1 cellular context compared by ENCODE assay signal in the genomic region with DNA sequence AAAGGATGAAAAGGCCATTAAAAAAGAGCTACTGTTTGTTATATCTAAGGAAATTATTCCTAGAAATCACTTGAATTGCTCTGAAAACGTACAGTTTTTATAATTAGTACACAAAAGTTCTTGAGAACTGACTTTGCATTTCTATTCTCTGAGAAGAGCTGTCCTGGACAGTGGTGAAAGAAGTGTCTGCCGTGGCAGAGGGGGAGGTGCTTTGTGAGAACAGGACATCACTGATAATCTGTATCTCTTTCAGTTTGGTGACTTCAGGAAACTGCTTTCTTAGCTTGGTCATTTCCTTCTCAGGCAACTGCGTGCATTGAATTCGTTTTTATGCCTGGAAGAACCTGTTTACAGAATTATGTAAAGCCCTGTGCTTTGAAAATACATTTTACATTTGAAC.
TF ChIP-seq lines count a peak whose summit lies in the region.

No MANE protein-coding gene starts in this region.

TF ChIP-seq in K562, 482 proteins besides CTCF, POLR2A, EP300 and RAD21 (continued from another document):
- TF ChIP-seq, protein P1, sequence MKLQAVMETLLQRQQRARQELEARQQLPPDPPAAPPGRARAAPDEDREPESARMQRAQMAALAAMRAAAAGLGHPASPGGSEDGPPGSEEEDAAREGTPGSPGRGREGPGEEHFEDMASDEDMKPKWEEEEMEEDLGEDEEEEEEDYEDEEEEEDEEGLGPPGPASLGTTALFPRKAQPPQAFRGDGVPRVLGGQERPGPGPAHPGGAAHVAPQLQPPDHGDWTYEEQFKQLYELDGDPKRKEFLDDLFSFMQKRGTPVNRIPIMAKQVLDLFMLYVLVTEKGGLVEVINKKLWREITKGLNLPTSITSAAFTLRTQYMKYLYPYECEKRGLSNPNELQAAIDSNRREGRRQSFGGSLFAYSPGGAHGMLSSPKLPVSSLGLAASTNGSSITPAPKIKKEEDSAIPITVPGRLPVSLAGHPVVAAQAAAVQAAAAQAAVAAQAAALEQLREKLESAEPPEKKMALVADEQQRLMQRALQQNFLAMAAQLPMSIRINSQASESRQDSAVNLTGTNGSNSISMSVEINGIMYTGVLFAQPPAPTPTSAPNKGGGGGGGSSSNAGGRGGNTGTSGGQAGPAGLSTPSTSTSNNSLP (IDR thresholded peaks at IDR 0.05; ENCODE audit: borderline replicate concordance, low read depth, low read length): peak; percentile 17; the same call in 1 of the 2 replicates
- TF ChIP-seq, protein P2, sequence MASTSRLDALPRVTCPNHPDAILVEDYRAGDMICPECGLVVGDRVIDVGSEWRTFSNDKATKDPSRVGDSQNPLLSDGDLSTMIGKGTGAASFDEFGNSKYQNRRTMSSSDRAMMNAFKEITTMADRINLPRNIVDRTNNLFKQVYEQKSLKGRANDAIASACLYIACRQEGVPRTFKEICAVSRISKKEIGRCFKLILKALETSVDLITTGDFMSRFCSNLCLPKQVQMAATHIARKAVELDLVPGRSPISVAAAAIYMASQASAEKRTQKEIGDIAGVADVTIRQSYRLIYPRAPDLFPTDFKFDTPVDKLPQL (IDR thresholded peaks at IDR 0.05; ENCODE audit: extremely low read depth, insufficient read length): no peak
- TF ChIP-seq, protein P3, sequence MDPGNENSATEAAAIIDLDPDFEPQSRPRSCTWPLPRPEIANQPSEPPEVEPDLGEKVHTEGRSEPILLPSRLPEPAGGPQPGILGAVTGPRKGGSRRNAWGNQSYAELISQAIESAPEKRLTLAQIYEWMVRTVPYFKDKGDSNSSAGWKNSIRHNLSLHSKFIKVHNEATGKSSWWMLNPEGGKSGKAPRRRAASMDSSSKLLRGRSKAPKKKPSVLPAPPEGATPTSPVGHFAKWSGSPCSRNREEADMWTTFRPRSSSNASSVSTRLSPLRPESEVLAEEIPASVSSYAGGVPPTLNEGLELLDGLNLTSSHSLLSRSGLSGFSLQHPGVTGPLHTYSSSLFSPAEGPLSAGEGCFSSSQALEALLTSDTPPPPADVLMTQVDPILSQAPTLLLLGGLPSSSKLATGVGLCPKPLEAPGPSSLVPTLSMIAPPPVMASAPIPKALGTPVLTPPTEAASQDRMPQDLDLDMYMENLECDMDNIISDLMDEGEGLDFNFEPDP (CRISPR knock-in tag; IDR thresholded peaks at IDR 0.05): no peak
- TF ChIP-seq RNF2 (IDR thresholded peaks at IDR 0.05) (peak; percentile 73), MEIS2 (IDR thresholded peaks at IDR 0.05; ENCODE audit: partially characterized antibody) (peak; percentile 88), CTBP1 (IDR thresholded peaks at IDR 0.05; ENCODE audit: borderline replicate concordance) (peak; percentile 43; the same call in 1 of the 2 replicates), C11orf30 (IDR thresholded peaks at IDR 0.05; ENCODE audit: low read depth) (peak; percentile 51), E2F3 (CRISPR knock-in tag; IDR thresholded peaks at IDR 0.05) (no peak), ZNF778 (CRISPR knock-in tag; IDR thresholded peaks at IDR 0.05) (no peak), NCOR1 (IDR thresholded peaks at IDR 0.05) (peak; percentile 68), MAFK (IDR thresholded peaks at IDR 0.05; ENCODE audit: low read length) (0 out of 2 replicates have a peak, but pooled peaks have one; percentile 26), DPF2 (IDR thresholded peaks at IDR 0.05) (peak; percentile 85), CHCHD3 (CRISPR knock-in tag; IDR thresholded peaks at IDR 0.05) (no peak), TBL1XR1 (IDR thresholded peaks at IDR 0.05; ENCODE audit: low read length in 2 of 2) (peak in 1 of 2 experiments; percentile 80; a peak in 1 of 4 replicates), ZNF124 (CRISPR knock-in tag; IDR thresholded peaks at IDR 0.05) (no peak), HDAC3 (IDR thresholded peaks at IDR 0.05; ENCODE audit: borderline replicate concordance, partially characterized antibody) (peak; percentile 50), NFRKB (IDR thresholded peaks at IDR 0.05; ENCODE audit: low read depth) (no peak), DIDO1 (tag; IDR thresholded peaks at IDR 0.05; ENCODE audit: low read depth) (no peak), KDM1A (IDR thresholded peaks at IDR 0.05) (peak in 1 of 2 experiments; percentile 57; a peak in 1 of 4 replicates), HDAC2 (IDR thresholded peaks at IDR 0.05) (0 out of 2 replicates have a peak, but pooled peaks have one; percentile 43), MTA1 (IDR thresholded peaks at IDR 0.05; ENCODE audit: borderline replicate concordance) (no peak), ZNF589 (CRISPR knock-in tag; IDR thresholded peaks at IDR 0.05; ENCODE audit: low read depth) (no peak), GATA2 (CRISPR knock-in tag; IDR thresholded peaks at IDR 0.05) (no peak), TAL1 (IDR thresholded peaks at IDR 0.05) (peak; percentile 56), MBD2 (IDR thresholded peaks at IDR 0.05; ENCODE audit: borderline replicate concordance, low read depth) (peak; percentile 35; the same call in 1 of the 2 replicates), CBFA2T3 (IDR thresholded peaks at IDR 0.05) (peak; percentile 77), TEAD4 (IDR thresholded peaks at IDR 0.05; ENCODE audit: low read length) (peak; percentile 59), TEAD4 (CRISPR knock-in tag; IDR thresholded peaks at IDR 0.05; ENCODE audit: borderline replicate concordance) (no peak), CREB1 (IDR thresholded peaks at IDR 0.05) (0 out of 2 replicates have a peak, but pooled peaks have one; percentile 21), CREB1 (CRISPR knock-in tag; IDR thresholded peaks at IDR 0.05) (no peak)
- TF ChIP-seq, protein P4, sequence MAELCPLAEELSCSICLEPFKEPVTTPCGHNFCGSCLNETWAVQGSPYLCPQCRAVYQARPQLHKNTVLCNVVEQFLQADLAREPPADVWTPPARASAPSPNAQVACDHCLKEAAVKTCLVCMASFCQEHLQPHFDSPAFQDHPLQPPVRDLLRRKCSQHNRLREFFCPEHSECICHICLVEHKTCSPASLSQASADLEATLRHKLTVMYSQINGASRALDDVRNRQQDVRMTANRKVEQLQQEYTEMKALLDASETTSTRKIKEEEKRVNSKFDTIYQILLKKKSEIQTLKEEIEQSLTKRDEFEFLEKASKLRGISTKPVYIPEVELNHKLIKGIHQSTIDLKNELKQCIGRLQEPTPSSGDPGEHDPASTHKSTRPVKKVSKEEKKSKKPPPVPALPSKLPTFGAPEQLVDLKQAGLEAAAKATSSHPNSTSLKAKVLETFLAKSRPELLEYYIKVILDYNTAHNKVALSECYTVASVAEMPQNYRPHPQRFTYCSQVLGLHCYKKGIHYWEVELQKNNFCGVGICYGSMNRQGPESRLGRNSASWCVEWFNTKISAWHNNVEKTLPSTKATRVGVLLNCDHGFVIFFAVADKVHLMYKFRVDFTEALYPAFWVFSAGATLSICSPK (IDR thresholded peaks at IDR 0.05; ENCODE audit: borderline replicate concordance): no peak
- TF ChIP-seq, protein P5, sequence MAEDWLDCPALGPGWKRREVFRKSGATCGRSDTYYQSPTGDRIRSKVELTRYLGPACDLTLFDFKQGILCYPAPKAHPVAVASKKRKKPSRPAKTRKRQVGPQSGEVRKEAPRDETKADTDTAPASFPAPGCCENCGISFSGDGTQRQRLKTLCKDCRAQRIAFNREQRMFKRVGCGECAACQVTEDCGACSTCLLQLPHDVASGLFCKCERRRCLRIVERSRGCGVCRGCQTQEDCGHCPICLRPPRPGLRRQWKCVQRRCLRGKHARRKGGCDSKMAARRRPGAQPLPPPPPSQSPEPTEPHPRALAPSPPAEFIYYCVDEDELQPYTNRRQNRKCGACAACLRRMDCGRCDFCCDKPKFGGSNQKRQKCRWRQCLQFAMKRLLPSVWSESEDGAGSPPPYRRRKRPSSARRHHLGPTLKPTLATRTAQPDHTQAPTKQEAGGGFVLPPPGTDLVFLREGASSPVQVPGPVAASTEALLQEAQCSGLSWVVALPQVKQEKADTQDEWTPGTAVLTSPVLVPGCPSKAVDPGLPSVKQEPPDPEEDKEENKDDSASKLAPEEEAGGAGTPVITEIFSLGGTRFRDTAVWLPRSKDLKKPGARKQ (CRISPR knock-in tag; IDR thresholded peaks at IDR 0.05): no peak
- TF ChIP-seq, protein P6, sequence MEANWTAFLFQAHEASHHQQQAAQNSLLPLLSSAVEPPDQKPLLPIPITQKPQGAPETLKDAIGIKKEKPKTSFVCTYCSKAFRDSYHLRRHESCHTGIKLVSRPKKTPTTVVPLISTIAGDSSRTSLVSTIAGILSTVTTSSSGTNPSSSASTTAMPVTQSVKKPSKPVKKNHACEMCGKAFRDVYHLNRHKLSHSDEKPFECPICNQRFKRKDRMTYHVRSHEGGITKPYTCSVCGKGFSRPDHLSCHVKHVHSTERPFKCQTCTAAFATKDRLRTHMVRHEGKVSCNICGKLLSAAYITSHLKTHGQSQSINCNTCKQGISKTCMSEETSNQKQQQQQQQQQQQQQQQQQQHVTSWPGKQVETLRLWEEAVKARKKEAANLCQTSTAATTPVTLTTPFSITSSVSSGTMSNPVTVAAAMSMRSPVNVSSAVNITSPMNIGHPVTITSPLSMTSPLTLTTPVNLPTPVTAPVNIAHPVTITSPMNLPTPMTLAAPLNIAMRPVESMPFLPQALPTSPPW (CRISPR knock-in tag; IDR thresholded peaks at IDR 0.05): peak; percentile 18; the same call in 1 of the 2 replicates
- TF ChIP-seq, protein P7, sequence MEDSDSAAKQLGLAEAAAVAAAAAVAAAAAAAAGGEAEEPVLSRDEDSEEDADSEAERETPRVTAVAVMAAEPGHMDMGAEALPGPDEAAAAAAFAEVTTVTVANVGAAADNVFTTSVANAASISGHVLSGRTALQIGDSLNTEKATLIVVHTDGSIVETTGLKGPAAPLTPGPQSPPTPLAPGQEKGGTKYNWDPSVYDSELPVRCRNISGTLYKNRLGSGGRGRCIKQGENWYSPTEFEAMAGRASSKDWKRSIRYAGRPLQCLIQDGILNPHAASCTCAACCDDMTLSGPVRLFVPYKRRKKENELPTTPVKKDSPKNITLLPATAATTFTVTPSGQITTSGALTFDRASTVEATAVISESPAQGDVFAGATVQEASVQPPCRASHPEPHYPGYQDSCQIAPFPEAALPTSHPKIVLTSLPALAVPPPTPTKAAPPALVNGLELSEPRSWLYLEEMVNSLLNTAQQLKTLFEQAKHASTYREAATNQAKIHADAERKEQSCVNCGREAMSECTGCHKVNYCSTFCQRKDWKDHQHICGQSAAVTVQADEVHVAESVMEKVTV (CRISPR knock-in tag; IDR thresholded peaks at IDR 0.05): no peak
